In the genomic region with DNA sequence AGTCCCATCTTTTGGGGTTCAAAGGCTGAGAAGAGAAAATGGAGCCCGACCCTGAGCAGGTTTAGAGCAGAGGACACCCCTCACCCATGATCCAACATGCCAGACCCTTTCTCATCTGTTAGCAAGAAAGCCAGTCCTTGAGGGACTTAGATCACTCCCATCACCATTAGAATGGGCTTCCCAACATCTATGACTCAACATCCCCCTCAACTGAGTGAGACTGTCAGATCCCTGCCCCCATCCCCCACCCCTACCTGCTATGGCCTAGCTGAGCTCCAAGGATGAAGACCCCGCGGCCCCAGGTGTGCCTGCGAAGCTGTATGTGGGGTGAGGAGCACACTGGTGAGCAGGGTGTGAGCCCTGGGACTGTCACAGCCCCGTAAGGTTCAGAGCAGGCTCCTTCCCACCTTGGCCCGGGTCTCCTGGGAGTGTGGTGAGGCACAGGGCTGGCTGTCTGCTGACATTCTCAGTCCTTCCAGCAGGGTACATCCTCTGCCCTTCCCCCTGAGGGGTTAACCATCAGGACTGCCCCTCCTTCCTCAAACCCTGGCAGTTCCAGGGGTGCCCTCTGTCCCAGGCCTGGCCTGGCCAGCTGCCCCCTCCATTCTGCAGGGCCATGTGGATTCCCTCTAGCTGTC, we compare ENCODE assay signal across 21 cellular contexts. TPM values are rescaled to one million over a fixed set of nuclear protein-coding genes. Genes with fewer than 3 reads are reported as not detected.
DNase-seq lines count a peak whose midpoint lies in the region; ATAC-seq and TF ChIP-seq lines count a peak whose summit lies in the region.
"Had no signal": no experiment of that assay in that cellular context is flagged by ENCODE, and none has a peak within 500 bp of the region (broad histone marks: within the 10 kb centered on the region; RNA-seq: fewer than 3 reads in every experiment).

No MANE protein-coding gene starts in this region.

- intact Hi-C loops in thyroid gland (cut with DNase I): no loop called here

- H3K4me1 ChIP-seq in foreskin keratinocyte (peaks cover 11% of the 10 kb centered on the region), thyroid gland (peaks cover 5 to 12% of the 10 kb centered on the region in 2 donors)

- H3K27ac ChIP-seq in foreskin keratinocyte (no peak overlapping the region), thyroid gland (peak overlapping the region; percentile 17 to 81 (median 55))
- H3K27ac ChIP-seq: SJSA1, thoracic aorta had no signal

- TF ChIP-seq CTCF in foreskin keratinocyte (conservative IDR thresholded peaks at IDR 0.05) (peak; percentile 11), thyroid gland (IDR thresholded peaks at IDR 0.05) (no peak)

- WGBS in thyroid gland, 2 donors: 80 to 85% methylated on average over 5 of the region's 6 CpGs

- H3K4me3 ChIP-seq in thyroid gland (replicated peaks in 1 of 3): no peak overlapping the region
- H3K4me3 ChIP-seq: lung, SJSA1, thoracic aorta had no signal

- TF ChIP-seq POLR2A in thyroid gland (IDR thresholded peaks at IDR 0.05): no peak

- H3K9me3 ChIP-seq in thyroid gland: no peaks in the 10 kb centered on the region
- H3K9me3 ChIP-seq: thoracic aorta had no signal

- ATAC-seq in foreskin keratinocyte (peak; percentile 13), GM19328 (IDR thresholded peaks at IDR 0.05; ENCODE audit: unreplicated experiment) (no peak)
- ATAC-seq: activated CD4-positive, alpha-beta T cell treated with anti-CD3 and anti-CD28 coated beads for 36 hours; natural killer cell; stimulated activated effector memory CD8-positive, alpha-beta T cell treated with anti-CD3 and anti-CD28 coated beads, Interleukin-12 subunit alpha, Interleukin-12 subunit beta, amount 100 ng/mL, for 72 hours had no signal

- H3K36me3 ChIP-seq in thyroid gland: no peaks in the 10 kb centered on the region
- H3K36me3 ChIP-seq: SJSA1, thoracic aorta had no signal

- in situ Hi-C loops in SK-MEL-5 (cut with HindIII; ENCODE audit: low pct_unique_long_range_greater_than_20kb, low sequenced_read_pairs): loop anchor here (25.0 kb wide), 1 partner anchor 115 kb away; the partner anchor contains the start of gene KLHDC8A

- peaks cover 12% of the 10 kb centered on the region for H3K27me3 ChIP-seq in foreskin keratinocyte
- H3K27me3 ChIP-seq in thyroid gland: no peaks in the 10 kb centered on the region

- peak; percentile 13 for DNase-seq in NCI-H2171 treated with DMSO at 0.1 percent for 48 hours (lab: John Stamatoyannopoulos, UW)
- no peak for DNase-seq in NCI-H2171 (lab: John Stamatoyannopoulos, UW)
- DNase-seq in SK-MEL-5 (ENCODE audit: low read depth, low spot score): peak; percentile 34
- no peak for DNase-seq in foreskin keratinocyte
- DNase-seq in thyroid gland: no peak
- no peak for DNase-seq in DMS53 (lab: John Stamatoyannopoulos, UW)
- no peak for DNase-seq in HK-2 (ENCODE audit: unreplicated experiment)
- DNase-seq: 8988T; activated CD4-positive, alpha-beta T cell treated with anti-CD3 and anti-CD28 coated beads for 36 hours; activated gamma-delta T cell treated with Interleukin-2 at 50 U/mL for 16 hours; immature natural killer cell; natural killer cell; NCI-H1417 treated with DMSO at 0.1 percent for 48 hours; NCI-H2227 treated with DMSO at 0.1 percent for 48 hours had no signal

RNA-seq across cellular contexts. Expression of gene BLACAT1, which starts 21.4 kb away (rescaled TPM):
- 0.87 and 1.1 TPM in 2 replicates for total RNA-seq in SK-MEL-5 (2014; rRNA removed; shearing (Covaris generic))
- 2.1 and 2.3 TPM in 2 replicates for polyA plus RNA-seq in SK-MEL-5 (2015; cell fraction: cytosol; rRNA removed)
- 15.2 and 17.1 TPM in 2 replicates for polyA plus RNA-seq in SK-MEL-5 (2015; cell fraction: nucleus; rRNA removed)
- total RNA-seq in foreskin keratinocyte: 1.7 and 2.4 TPM in 2 replicates
- polyA plus RNA-seq in foreskin keratinocyte: 0.82 and 1.0 TPM in 2 replicates
- total RNA-seq in thyroid gland: 1 to 10 TPM; 2.3 to 4.2 (median 3.2) TPM
- total RNA-seq: chondrocyte, SJSA1, thoracic aorta had no signal
- polyA plus RNA-seq: CD14-positive monocyte, immature natural killer cell had no signal

RNA-seq across cellular contexts. Expression of gene CDK18, which starts 27.2 kb away (rescaled TPM):
- 2.4 and 2.7 TPM in 2 replicates for total RNA-seq in SK-MEL-5 (2014; rRNA removed; shearing (Covaris generic))
- polyA plus RNA-seq in SK-MEL-5 (2015; cell fraction: cytosol; rRNA removed): 19.0 and 21.3 TPM in 2 replicates
- 51.6 and 61.0 TPM in 2 replicates for polyA plus RNA-seq in SK-MEL-5 (2015; cell fraction: nucleus; rRNA removed)
- 13.5 and 14.2 TPM in 2 replicates for total RNA-seq in foreskin keratinocyte
- polyA plus RNA-seq in foreskin keratinocyte: 13.4 and 13.7 TPM in 2 replicates
- 10 to 100 TPM; 13.6 to 22.4 (median 16.9) TPM for total RNA-seq in thyroid gland

RNA-seq across cellular contexts. Expression of gene LEMD1, which starts 55.4 kb away (rescaled TPM):
- total RNA-seq in SK-MEL-5 (2014; rRNA removed; shearing (Covaris generic)): 0.72 and 1.6 TPM in 2 replicates
- 0.65 and 2.1 TPM in 2 replicates for polyA plus RNA-seq in SK-MEL-5 (2015; cell fraction: cytosol; rRNA removed)
- polyA plus RNA-seq in SK-MEL-5 (2015; cell fraction: nucleus; rRNA removed): 6.2 and 6.6 TPM in 2 replicates
- total RNA-seq in foreskin keratinocyte (1.8 and 2.8 TPM in 2 replicates), thyroid gland (1 to 10 TPM in 3 of 4 donors, under 1 TPM in 1; 0.67 to 7.3 (median 6.0) TPM)
- polyA plus RNA-seq in foreskin keratinocyte: 0.68 and 0.69 TPM in 2 replicates
- total RNA-seq: chondrocyte, natural killer cell, SJSA1, thoracic aorta had no signal
- polyA plus RNA-seq: CD14-positive monocyte, immature natural killer cell had no signal

Comparison
In these comparisons a context has a peak if more than half of its experiments do, and no peak if none do; other contexts are left out.
1. DNase-seq: peak in NCI-H2171 treated with DMSO at 0.1 percent for 48 hours (single experiment) and SK-MEL-5 (single experiment); none in NCI-H2171 (single experiment), foreskin keratinocyte (0 of 2), thyroid gland (0 of 2), DMS53 (single experiment) and HK-2 (single experiment).